In genomic region chr19:17101686-17102628, GRCh38 we compare ENCODE assay signal across 1 cellular context.
TF ChIP-seq lines count a peak whose summit lies in the region.

No MANE protein-coding gene starts in this region.

TF ChIP-seq in H1, 55 proteins besides CTCF, POLR2A, EP300 and RAD21:
- TF ChIP-seq USF2 (IDR thresholded peaks at IDR 0.05; ENCODE audit: low read length): no peak
- TF ChIP-seq TCF12 (IDR thresholded peaks at IDR 0.05; ENCODE audit: low read depth, low read length): no peak
- no peak for TF ChIP-seq CREB1 (IDR thresholded peaks at IDR 0.05)
- no peak for TF ChIP-seq CHD1 (IDR thresholded peaks at IDR 0.05; ENCODE audit: low read depth, low read length)
